In the genomic region with DNA sequence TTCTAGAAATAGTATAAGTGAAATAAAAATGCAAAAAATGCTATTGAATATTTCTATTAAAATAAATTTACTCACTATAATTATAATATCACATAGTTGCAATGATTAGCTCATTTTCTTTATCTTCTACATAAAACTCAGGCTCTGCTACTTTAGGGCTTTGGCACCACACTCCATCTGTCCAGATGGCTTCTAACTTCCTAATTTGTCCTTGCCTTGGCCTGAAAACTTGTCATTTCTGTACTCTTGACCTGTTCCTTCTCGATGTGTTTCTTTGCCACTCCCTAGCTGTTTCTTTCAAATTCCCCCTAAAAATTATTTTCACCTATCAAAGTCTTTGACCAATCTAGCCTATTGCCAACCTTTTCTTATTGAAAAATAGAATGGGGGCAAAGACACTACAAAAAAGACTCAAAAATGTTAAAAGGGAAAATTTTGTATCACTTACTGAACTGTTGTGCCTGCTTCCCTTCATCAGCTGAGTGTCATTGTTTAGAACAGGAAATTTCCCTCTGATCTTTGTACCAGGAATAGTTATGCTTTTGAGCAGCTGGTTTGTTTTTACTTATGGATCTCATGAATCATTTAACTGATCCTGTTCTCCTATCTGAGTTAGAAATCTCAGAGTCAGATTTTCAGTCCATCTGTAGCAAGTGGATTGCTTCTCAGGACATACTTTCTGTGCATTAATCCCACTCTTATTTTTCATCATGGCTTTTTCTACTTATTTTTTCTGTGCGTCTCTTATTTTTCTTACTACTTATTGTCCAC, we compare ENCODE assay signal across 21 cellular contexts.
"Had no signal": no experiment of that assay in that cellular context is flagged by ENCODE, and none has a peak within 500 bp of the region (broad histone marks: within the 10 kb centered on the region; RNA-seq: fewer than 3 reads in every experiment).

No MANE protein-coding gene starts in this region.

- H3K36me3 ChIP-seq: cardiac muscle cell, esophagus muscularis mucosa, lower lobe of right lung, stomach, suprapubic skin, tibial nerve, uterus had no signal

- H3K4me1 ChIP-seq: body of pancreas, esophagus muscularis mucosa, stomach, suprapubic skin, tibial nerve, uterus had no signal

- H3K9me3 ChIP-seq: body of pancreas, esophagus muscularis mucosa, lower lobe of right lung, stomach, suprapubic skin, tibial nerve, uterus had no signal

- H3K4me3 ChIP-seq: body of pancreas, cardiac muscle cell, esophagus muscularis mucosa, lower lobe of right lung, stomach, suprapubic skin, tibial nerve, uterus had no signal

- DNase-seq: activated gamma-delta T cell treated with Interleukin-2 at 50 U/mL for 16 hours; activated T-cell treated with anti-CD3 and anti-CD28 coated beads, Interleukin-2, amount 50 U/mL, for 1 hour; anterior cingulate cortex; body of pancreas; effector memory CD4-positive, alpha-beta T cell; hypothalamus; islet precursor cell; left colon; lower lobe of right lung; naive thymus-derived CD4-positive, alpha-beta T cell; posterior cingulate gyrus; small intestine; stomach; uterus had no signal

- H3K27me3 ChIP-seq: body of pancreas, cardiac muscle cell, esophagus muscularis mucosa, stomach, suprapubic skin, tibial nerve, uterus had no signal

- H3K27ac ChIP-seq: body of pancreas, cardiac muscle cell, esophagus muscularis mucosa, lower lobe of right lung, stomach, suprapubic skin, tibial nerve, uterus had no signal

- ATAC-seq: body of pancreas; left colon; lower lobe of right lung; naive thymus-derived CD4-positive, alpha-beta T cell; sciatic nerve; stimulated activated memory B cell treated with anti-CD40 and anti-IgM and Interleukin-4, amounts not matched to agents 10 μg/mL and 1 μg/mL and 100 μg/mL, for 72 hours had no signal

- FAIRE-seq: frontal cortex, small intestine had no signal
